In the genomic region with DNA sequence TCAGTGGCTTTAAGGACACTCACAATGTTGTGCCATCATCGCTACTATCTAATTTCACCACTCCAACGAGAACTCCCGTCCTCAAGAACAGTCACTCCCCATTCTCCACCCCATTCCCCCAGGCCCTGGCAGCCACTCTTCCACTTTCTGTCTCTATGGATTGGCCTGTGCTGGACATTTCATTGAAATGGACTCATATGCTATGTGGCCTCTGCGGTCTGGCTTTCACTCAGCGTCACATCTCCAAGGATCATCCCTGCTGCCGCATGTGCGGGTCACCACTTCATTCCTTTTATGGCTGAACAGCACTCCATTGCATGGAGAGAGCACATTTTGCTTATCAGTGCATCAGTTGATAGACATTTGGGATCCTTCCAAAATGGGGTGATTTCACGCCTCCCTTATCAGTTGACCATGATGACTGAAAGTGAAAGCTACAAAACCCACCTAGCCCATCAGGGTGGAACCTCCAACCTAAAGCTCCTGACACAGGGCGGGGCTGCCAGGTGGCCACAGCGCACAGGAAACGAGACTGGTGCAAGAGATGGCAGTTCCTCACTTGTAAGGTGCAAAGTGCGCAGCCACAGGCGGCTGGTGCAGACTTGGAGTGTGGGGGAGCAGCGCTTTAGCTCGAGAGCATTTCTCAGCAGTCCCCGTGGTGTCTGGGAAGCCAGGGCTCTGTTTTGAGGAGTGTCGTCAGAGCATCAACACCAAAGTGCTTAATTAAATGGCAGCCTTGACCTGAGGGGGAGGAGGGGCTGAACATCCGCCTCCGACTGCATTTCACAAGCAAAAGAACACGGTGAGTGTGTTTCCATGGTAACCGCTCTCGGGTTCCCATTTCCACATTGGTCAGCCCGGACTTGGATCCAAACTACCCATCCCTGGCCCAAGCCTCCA, we compare ENCODE assay signal across 8 cellular contexts. TPM values are rescaled to one million over a fixed set of nuclear protein-coding genes. Genes with fewer than 3 reads are reported as not detected.
A peak's percentile ranks its signal among the peaks of the same experiment; 100 is the strongest.
DNase-seq lines count a peak whose midpoint lies in the region; ATAC-seq, FAIRE-seq and TF ChIP-seq lines count a peak whose summit lies in the region.

No MANE protein-coding gene starts in this region.

- H3K27ac Mint-ChIP-seq in activated CD8-positive, alpha-beta memory T cell treated with anti-CD3 and anti-CD28 coated beads, Interleukin-2, amount 10 ng/mL, durations not matched to agents 7 days and 5 days, result peak overlapping the region; percentile 97

- H3K4me2 ChIP-seq in KMS-11, result no peak overlapping the region

- H3K4me3 ChIP-seq in KMS-11 (IDR thresholded peaks at IDR 0.05; ENCODE audit: insufficient read depth, low read depth, low read length), result no peak overlapping the region

- H3K79me2 ChIP-seq in KMS-11 (ENCODE audit: insufficient read depth, low read depth), result no peaks in the 10 kb centered on the region

- no peaks in the 10 kb centered on the region for H3K27me3 Mint-ChIP-seq in activated CD8-positive, alpha-beta memory T cell treated with anti-CD3 and anti-CD28 coated beads, Interleukin-2, amount 10 ng/mL, durations not matched to agents 7 days and 5 days

- TF ChIP-seq POLR2A in GM10847 (IDR thresholded peaks at IDR 0.05; ENCODE audit: extremely low read depth, insufficient read length), result peak; percentile 35

- H3K27ac ChIP-seq in KMS-11, result no peak overlapping the region

- H3K4me1 ChIP-seq in KMS-11 (ENCODE audit: low read depth, poor library complexity, severe bottlenecking), result no peaks in the 10 kb centered on the region

- FAIRE-seq in HTR-8/SVneo (lab: Jason Lieb, UNC), result no peak

- no peak overlapping the region for H3K9ac ChIP-seq in KMS-11

- H2AFZ ChIP-seq in KMS-11 (ENCODE audit: low read depth), result peak overlapping the region; percentile 10; the same call in 1 of the 2 replicates

- CTCF ChIA-PET in activated CD8-positive, alpha-beta memory T cell treated with anti-CD3 and anti-CD28 coated beads, Interleukin-2, amount 10 ng/mL, durations not matched to agents 7 days and 5 days (lab: Charles Lee), result interaction anchor here (0.7 to 7.1 kb wide), 14 partner anchors 11 to 158 kb away, joined by 3 to 60 read pairs (median 4); no protein-coding TSS in a partner anchor

- H3K27me3 ChIP-seq in KMS-11 (ENCODE audit: insufficient read depth, low read depth), result peaks cover 13% of the 10 kb centered on the region; the same call in 1 of the 2 replicates

- no peaks in the 10 kb centered on the region for H4K20me1 ChIP-seq in KMS-11 (ENCODE audit: insufficient read depth)

- peak overlapping the region; percentile 86 for H3K4me3 Mint-ChIP-seq in activated CD8-positive, alpha-beta memory T cell treated with anti-CD3 and anti-CD28 coated beads, Interleukin-2, amount 10 ng/mL, durations not matched to agents 7 days and 5 days

- H3K36me3 ChIP-seq in KMS-11 (ENCODE audit: insufficient read depth), result no peaks in the 10 kb centered on the region

- intact Hi-C loops in head of caudate nucleus (cut with DNase I), result no loop called here

- H3K4me1 Mint-ChIP-seq in activated CD8-positive, alpha-beta memory T cell treated with anti-CD3 and anti-CD28 coated beads, Interleukin-2, amount 10 ng/mL, durations not matched to agents 7 days and 5 days, result peaks cover 82% of the 10 kb centered on the region

- H3K9me3 Mint-ChIP-seq in activated CD8-positive, alpha-beta memory T cell treated with anti-CD3 and anti-CD28 coated beads, Interleukin-2, amount 10 ng/mL, durations not matched to agents 7 days and 5 days (ENCODE audit: low read depth), result no peaks in the 10 kb centered on the region

- no peak for TF ChIP-seq CTCF in KMS-11 (conservative IDR thresholded peaks at IDR 0.05; ENCODE audit: low read depth, low read length)

- H3K36me3 Mint-ChIP-seq in activated CD8-positive, alpha-beta memory T cell treated with anti-CD3 and anti-CD28 coated beads, Interleukin-2, amount 10 ng/mL, durations not matched to agents 7 days and 5 days, result peaks cover 71% of the 10 kb centered on the region

- peak; percentile 98 for DNase-seq in activated CD8-positive, alpha-beta memory T cell treated with anti-CD3 and anti-CD28 coated beads, Interleukin-2, amount 10 ng/mL, durations not matched to agents 7 days and 5 days
- peak in 29 of 42 donors; percentile 30 to 85 (median 55) for DNase-seq in head of caudate nucleus
- DNase-seq in stimulated activated CD8-positive, alpha-beta memory T cell treated with anti-CD3 and anti-CD28 coated beads, Interleukin-15, amount 100 ng/mL, for 24 hours (ENCODE audit: low read depth), result peak; percentile 27
- no peak for DNase-seq in HTR-8/SVneo (ENCODE audit: insufficient read length, low spot score)
- no peak for DNase-seq in HK-2 (ENCODE audit: unreplicated experiment)

- peak; percentile 84 for ATAC-seq in GM21515 (IDR thresholded peaks at IDR 0.05; ENCODE audit: unreplicated experiment)
- ATAC-seq in activated CD8-positive, alpha-beta memory T cell treated with anti-CD3 and anti-CD28 coated beads, Interleukin-2, amount 10 ng/mL, durations not matched to agents 7 days and 5 days, result peak; percentile 82

RNA-seq across cellular contexts. Expression of a gene that starts 23.8 kb away (rescaled TPM):
- 1,000 to 10,000 TPM; 1,052 to 1,190 TPM for total RNA-seq in activated CD8-positive, alpha-beta memory T cell treated with anti-CD3 and anti-CD28 coated beads, Interleukin-2, amount 10 ng/mL, durations not matched to agents 7 days and 5 days

RNA-seq across cellular contexts. Expression of a gene that starts 54.2 kb away (rescaled TPM):
- 10 to 100 TPM; 38.5 to 44.9 TPM for total RNA-seq in activated CD8-positive, alpha-beta memory T cell treated with anti-CD3 and anti-CD28 coated beads, Interleukin-2, amount 10 ng/mL, durations not matched to agents 7 days and 5 days

Comparison
In these comparisons a context has a peak if more than half of its experiments do, and no peak if none do; other contexts are left out.
1. DNase-seq: peak in activated CD8-positive, alpha-beta memory T cell treated with anti-CD3 and anti-CD28 coated beads, Interleukin-2, amount 10 ng/mL, durations not matched to agents 7 days and 5 days (single experiment), head of caudate nucleus (29 of 42) and stimulated activated CD8-positive, alpha-beta memory T cell treated with anti-CD3 and anti-CD28 coated beads, Interleukin-15, amount 100 ng/mL, for 24 hours (single experiment); none in HTR-8/SVneo (single experiment) and HK-2 (single experiment).